ENCODE assay signal across 8 cellular contexts in genomic region chr2:241217320-241218031, GRCh38. TPM values are rescaled to one million over a fixed set of nuclear protein-coding genes. Genes with fewer than 3 reads are reported as not detected.
DNase-seq lines count a peak whose midpoint lies in the region; ATAC-seq lines count a peak whose summit lies in the region.

No MANE protein-coding gene starts in this region.

- intact Hi-C loops in left colon (cut with DNase I, micrococcal nuclease) = no loop called here

- no peaks in the 10 kb centered on the region for H3K9me3 ChIP-seq in duodenal mucosa (ENCODE audit: control insufficient read depth in 1 of 2, low read length in 2 of 2)

- peaks cover 4 to 7% of the 10 kb centered on the region in 2 donors for H3K4me1 ChIP-seq in duodenal mucosa (ENCODE audit: control insufficient read depth in 1 of 2, insufficient read depth in 2 of 2, low read length in 2 of 2)

- peak; percentile 84 for DNase-seq in Ammon's horn (ENCODE audit: low spot score)
- DNase-seq in M059J (ENCODE audit: low read depth) = peak; percentile 60
- peak; percentile 41 for DNase-seq in activated CD4-positive, CD25-positive, alpha-beta regulatory T cell treated with anti-CD3 and anti-CD28 coated beads, Interleukin-2, amount 50 U/mL, for 72 hours
- DNase-seq in left colon = peak; percentile 65 to 74
- DNase-seq in stimulated activated CD4-positive, alpha-beta T cell treated with anti-CD3 and anti-CD28 coated beads, Interleukin-15, amount 100 ng/mL, for 24 hours = peak; percentile 46
- no peak for DNase-seq in NAMALWA (ENCODE audit: low spot score)

- H3K27me3 ChIP-seq in duodenal mucosa (ENCODE audit: control insufficient read depth in 1 of 2, insufficient read depth in 2 of 2, low read length in 2 of 2) = no peaks in the 10 kb centered on the region

- peak overlapping the region; percentile 52 to 54 for H3K4me3 ChIP-seq in duodenal mucosa (ENCODE audit: low read depth in 1 of 2, low read length in 2 of 2)

- peak overlapping the region; percentile 62 for H3K27ac ChIP-seq in duodenal mucosa (ENCODE audit: low read depth, low read length)

- ATAC-seq in GM19372 (IDR thresholded peaks at IDR 0.05; ENCODE audit: low read depth, unreplicated experiment) (peak; percentile 50), left colon (peak; percentile 80)

- no peaks in the 10 kb centered on the region for H3K36me3 ChIP-seq in duodenal mucosa (ENCODE audit: control insufficient read depth in 1 of 2, insufficient read depth in 2 of 2, low read length in 2 of 2)

- no peak overlapping the region for H3K9ac ChIP-seq in duodenal mucosa (ENCODE audit: low read depth in 1 of 2, low read length in 2 of 2)

RNA-seq across cellular contexts. Expression of gene ANO7, which starts 29.0 kb away (rescaled TPM):
- 0.62 and 0.76 TPM in 2 replicates for total RNA-seq in M059J (2014; rRNA removed; shearing (Covaris generic))
- 100 to 1,000 TPM in 1 of 2 donors, 10 to 100 TPM in 1; 75.4 to 114 TPM for total RNA-seq in left colon

Comparison
In these comparisons a context has a peak if more than half of its experiments do, and no peak if none do; other contexts are left out.
1. RNA of gene ANO7, which starts 29.0 kb away (total RNA-seq): 75.4 to 114 TPM in left colon; 0.62 to 0.76 TPM in M059J; every median in the first group is over 10 times any median in the second.